ENCODE assay signal across 1 cellular context in the genomic region with DNA sequence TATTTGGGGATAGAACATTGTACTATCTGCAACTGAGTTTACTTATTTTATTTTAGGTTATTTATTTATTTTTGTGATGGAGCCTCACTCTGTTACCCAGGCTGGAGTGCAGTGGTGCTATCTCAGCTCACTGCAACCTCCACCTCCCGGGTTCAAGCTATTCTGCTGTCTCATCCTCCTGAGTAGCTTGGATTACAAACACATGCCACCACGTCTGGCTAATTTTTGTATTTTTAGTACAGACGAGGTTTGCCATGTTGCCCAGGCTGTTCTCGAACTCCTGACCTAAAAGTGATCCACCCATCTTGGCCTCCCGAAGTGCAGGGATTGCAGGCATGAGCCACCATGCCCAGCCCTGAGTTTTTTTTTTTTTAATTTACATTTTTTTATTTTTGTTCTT. TPM values are rescaled to one million over a fixed set of nuclear protein-coding genes. Genes with fewer than 3 reads are reported as not detected.
"Had no signal": no experiment of that assay in that cellular context is flagged by ENCODE, and none has a peak within 500 bp of the region (broad histone marks: within the 10 kb centered on the region; RNA-seq: fewer than 3 reads in every experiment).

No MANE protein-coding gene starts in this region.

RNA-seq across cellular contexts. Expression of a gene that starts 52.2 kb away (rescaled TPM):
- polyA plus RNA-seq: IMR-90 had no signal
